ENCODE assay signal across 10 cellular contexts in the genomic region with DNA sequence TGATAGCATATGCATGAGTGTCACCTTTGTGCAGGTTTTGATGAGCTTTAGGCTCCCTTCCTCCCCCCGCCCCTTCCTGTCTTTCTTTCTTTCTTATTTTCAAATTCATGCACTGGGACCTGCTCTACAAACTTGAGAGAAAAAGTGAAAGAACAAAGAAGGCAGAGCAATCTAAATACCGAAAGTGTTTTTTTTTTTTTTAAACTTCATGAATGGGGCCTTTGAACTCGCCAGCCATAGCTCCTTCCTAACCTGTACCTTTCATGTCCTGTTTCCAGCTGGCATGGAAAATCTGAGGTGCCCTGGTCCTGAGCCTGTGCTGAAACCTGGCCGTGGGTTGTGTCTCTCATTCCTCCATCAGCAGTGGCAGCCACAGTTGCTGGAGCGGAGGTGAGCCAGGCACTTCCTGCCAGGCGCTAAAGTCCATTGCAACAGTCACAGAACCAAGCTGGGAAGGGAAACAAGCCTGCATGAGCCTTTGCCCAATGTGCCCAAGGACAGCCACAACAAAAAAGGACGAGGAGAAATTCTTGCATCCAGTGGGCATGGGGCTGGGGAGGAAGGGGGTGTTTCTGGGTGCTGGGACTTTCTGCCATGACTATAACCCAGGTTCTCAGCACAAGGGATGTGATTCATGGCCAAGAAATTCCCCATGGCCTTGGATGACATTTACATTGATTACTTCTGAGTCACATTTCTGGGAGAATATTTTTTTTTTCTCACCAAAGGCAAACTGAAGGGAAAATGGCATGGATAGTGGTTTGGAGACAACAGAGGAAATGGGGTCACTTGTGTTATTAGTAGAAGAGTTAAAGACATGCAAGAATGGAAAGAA.
DNase-seq lines count a peak whose midpoint lies in the region; ATAC-seq and TF ChIP-seq lines count a peak whose summit lies in the region.
"Had no signal": no experiment of that assay in that cellular context is flagged by ENCODE, and none has a peak within 500 bp of the region (broad histone marks: within the 10 kb centered on the region; RNA-seq: fewer than 3 reads in every experiment).

No MANE protein-coding gene starts in this region.

- in situ Hi-C loops in Caki2 (cut with HindIII; ENCODE audit: low pct_unique_long_range_greater_than_20kb, low sequenced_read_pairs), result no loop called here

- H3K27ac ChIP-seq in RWPE2 (ENCODE audit: poor library complexity, severe bottlenecking) (peak overlapping the region; percentile 96), skeletal muscle tissue (ENCODE audit: low read depth, low read length) (peak overlapping the region; percentile 36)
- H3K27ac ChIP-seq: VCaP had no signal

- H3K27me3 ChIP-seq in RWPE2 (ENCODE audit: insufficient read depth, poor library complexity, severe bottlenecking), result no peaks in the 10 kb centered on the region
- H3K27me3 ChIP-seq in skeletal muscle tissue (ENCODE audit: control insufficient read depth in 3 of 3, insufficient read depth in 3 of 3, low read length in 3 of 3), result no peaks in the 10 kb centered on the region

- no peak for TF ChIP-seq CTCF in RWPE2 (IDR thresholded peaks at IDR 0.05; ENCODE audit: poor library complexity, severe bottlenecking)
- TF ChIP-seq CTCF in mucosa of descending colon (IDR thresholded peaks at IDR 0.05), result no peak

- intact Hi-C loops in mucosa of descending colon (cut with DNase I, micrococcal nuclease), result no loop called here

- ATAC-seq in RWPE2 (ENCODE audit: low read depth), result peak; percentile 89
- no peak for ATAC-seq in HG03520 (IDR thresholded peaks at IDR 0.05; ENCODE audit: unreplicated experiment)
- no peak for ATAC-seq in mucosa of descending colon
- ATAC-seq: right cardiac atrium had no signal

- no peaks in the 10 kb centered on the region for H3K36me3 ChIP-seq in RWPE2 (ENCODE audit: low read depth)
- no peaks in the 10 kb centered on the region for H3K36me3 ChIP-seq in skeletal muscle tissue (ENCODE audit: control insufficient read depth in 3 of 3, insufficient read depth in 3 of 3, low read length in 3 of 3)
- H3K36me3 ChIP-seq in mucosa of descending colon (ENCODE audit: low read depth), result no peaks in the 10 kb centered on the region

- H3K4me1 ChIP-seq in RWPE2 (ENCODE audit: insufficient read depth, poor library complexity, severe bottlenecking) (peaks cover 36% of the 10 kb centered on the region), skeletal muscle tissue (ENCODE audit: control insufficient read depth in 3 of 3, insufficient read depth in 3 of 3, low read length in 3 of 3) (peaks cover 0 to 14% (median 9%) of the 10 kb centered on the region in 3 donors), mucosa of descending colon (ENCODE audit: low read depth) (no peaks in the 10 kb centered on the region)

- H3K9ac ChIP-seq in skeletal muscle tissue (ENCODE audit: low read depth in 1 of 3, low read length in 3 of 3), result peak overlapping the region in 1 of 3 donors; percentile 20

- H3K9me3 ChIP-seq in RWPE2 (ENCODE audit: severe bottlenecking), result no peaks in the 10 kb centered on the region
- H3K9me3 ChIP-seq in skeletal muscle tissue (ENCODE audit: control insufficient read depth in 3 of 3, low read length in 3 of 3), result no peaks in the 10 kb centered on the region
- H3K9me3 ChIP-seq in mucosa of descending colon, result no peaks in the 10 kb centered on the region

- H3K4me3 ChIP-seq in RWPE2 (ENCODE audit: severe bottlenecking) (no peak overlapping the region), skeletal muscle tissue (ENCODE audit: low read length in 3 of 3) (no peak overlapping the region), mucosa of descending colon (no peak overlapping the region)

- DNase-seq in Caki2 (ENCODE audit: low read depth) (peak; percentile 97), RWPE2 (ENCODE audit: low spot score) (peak; percentile 84), dermis blood vessel endothelial cell (peak; percentile 96), NCI-H345 treated with DMSO at 0.1 percent for 48 hours (lab: John Stamatoyannopoulos, UW; ENCODE audit: unreplicated experiment) (no peak), mucosa of descending colon (no peak)
- DNase-seq in central memory CD4-positive, alpha-beta T cell, result no peak
- DNase-seq: right cardiac atrium had no signal

Comparison
In these comparisons a context has a peak if more than half of its experiments do, and no peak if none do; other contexts are left out.
1. DNase-seq: peak in Caki2 (single experiment), RWPE2 (single experiment) and dermis blood vessel endothelial cell (single experiment); none in NCI-H345 treated with DMSO at 0.1 percent for 48 hours (single experiment), mucosa of descending colon (0 of 3) and central memory CD4-positive, alpha-beta T cell (single experiment).